30 cellular contexts compared by ENCODE assay signal in genomic region chr5:124259017-124259416, GRCh38.
"Had no signal": no experiment of that assay in that cellular context is flagged by ENCODE, and none has a peak within 500 bp of the region (broad histone marks: within the 10 kb centered on the region; RNA-seq: fewer than 3 reads in every experiment).

No MANE protein-coding gene starts in this region.

- H3K36me3 ChIP-seq: adrenal gland, breast epithelium, SJCRH30 had no signal

- H3K27ac ChIP-seq: adrenal gland, body of pancreas, breast epithelium, KMS-11, SJCRH30, SK-N-MC had no signal

- ATAC-seq: activated CD4-positive, alpha-beta T cell treated with anti-CD3 and anti-CD28 coated beads for 36 hours; activated CD4-positive, CD25-positive, alpha-beta regulatory T cell treated with anti-CD3 and anti-CD28 coated beads, Interleukin-2, amount 50 U/mL, for 24 hours; activated naive CD4-positive, alpha-beta T cell treated with anti-CD3 and anti-CD28 coated beads, Interleukin-2, amount 50 U/mL, for 72 hours; activated T-cell treated with anti-CD3 and anti-CD28 coated beads, Interleukin-2, amount 50 U/mL, for 4 hours; body of pancreas; WTC11 had no signal

- DNase-seq: activated CD4-positive, alpha-beta memory T cell treated with anti-CD3 and anti-CD28 coated beads for 36 hours; activated CD4-positive, alpha-beta T cell treated with anti-CD3 and anti-CD28 coated beads for 36 hours; activated CD4-positive, alpha-beta T cell treated with anti-CD3 and anti-CD28 coated beads, Interleukin-2, amount 10 ng/mL, durations not matched to agents 7 days and 5 days; activated CD8-positive, alpha-beta memory T cell treated with anti-CD3 and anti-CD28 coated beads, Interleukin-2, amount 50 U/mL, for 4 hours; activated gamma-delta T cell treated with Interleukin-2 at 50 U/mL for 16 hours; activated naive CD4-positive, alpha-beta T cell treated with anti-CD3 and anti-CD28 coated beads for 36 hours; activated T-cell treated with anti-CD3 and anti-CD28 coated beads for 4 hours; activated T-cell treated with anti-CD3 and anti-CD28 coated beads, Interleukin-2, amount 50 U/mL, for 4 hours; adrenal gland; body of pancreas; NCI-H1105; NCI-H1417 treated with DMSO at 0.1 percent for 48 hours; NCI-H187 treated with DMSO at 0.1 percent for 48 hours; NCI-H2081; NCI-H226; NCI-H446 treated with DMSO at 0.1 percent for 48 hours; NCI-H524; NCI-H69; NCI-H82; SHP77; SJCRH30 had no signal

- H3K27me3 ChIP-seq: adrenal gland, body of pancreas, breast epithelium, SJCRH30 had no signal

- H3K4me3 ChIP-seq: adrenal gland, body of pancreas, breast epithelium, SJCRH30, SK-N-MC had no signal

- H3K4me1 ChIP-seq: adrenal gland, breast epithelium had no signal

- H3K27ac Mint-ChIP-seq: activated CD4-positive, alpha-beta memory T cell treated with anti-CD3 and anti-CD28 coated beads for 36 hours; activated CD4-positive, alpha-beta T cell treated with anti-CD3 and anti-CD28 coated beads for 36 hours; activated CD4-positive, alpha-beta T cell treated with anti-CD3 and anti-CD28 coated beads, Interleukin-2, amount 10 ng/mL, durations not matched to agents 7 days and 5 days; activated naive CD4-positive, alpha-beta T cell treated with anti-CD3 and anti-CD28 coated beads for 36 hours; activated naive CD4-positive, alpha-beta T cell treated with anti-CD3 and anti-CD28 coated beads, Interleukin-2, amount 50 U/mL, for 72 hours; activated T-helper 1 cell treated with anti-CD3 and anti-CD28 coated beads, Interleukin-12 subunit alpha, Interleukin-12 subunit beta, Interleukin-2, Interleukin-4 antibody, amounts not matched to agents 30 ng/mL and 10 ng/mL and 1 ng/mL, durations not matched to agents 14 hours and 24 hours and 36 hours; T-helper 1 cell treated with Interleukin-12 subunit alpha and Interleukin-12 subunit beta and Interleukin-4 antibody, amounts not matched to agents 30 μg/mL and 1 μg/mL, for 36 hours; T-helper 2 cell treated with Interferon-gamma antibody and Interleukin-4, amounts not matched to agents 5 μg/mL and 100 μg/mL, for 36 hours; WTC11 had no signal

- H3K4me1 Mint-ChIP-seq: activated CD4-positive, alpha-beta T cell treated with anti-CD3 and anti-CD28 coated beads for 36 hours; activated CD4-positive, alpha-beta T cell treated with anti-CD3 and anti-CD28 coated beads, Interleukin-2, amount 10 ng/mL, durations not matched to agents 7 days and 5 days had no signal

- H3K9me3 Mint-ChIP-seq: T-helper 1 cell treated with Interleukin-12 subunit alpha and Interleukin-12 subunit beta and Interleukin-4 antibody, amounts not matched to agents 30 μg/mL and 1 μg/mL, for 36 hours; T-helper 2 cell treated with Interferon-gamma antibody and Interleukin-4, amounts not matched to agents 5 μg/mL and 100 μg/mL, for 36 hours had no signal

- H3K9ac ChIP-seq: KMS-11 had no signal

- H3K4me3 Mint-ChIP-seq: activated CD4-positive, alpha-beta memory T cell treated with anti-CD3 and anti-CD28 coated beads for 36 hours; activated CD4-positive, alpha-beta T cell treated with anti-CD3 and anti-CD28 coated beads for 36 hours; activated CD4-positive, alpha-beta T cell treated with anti-CD3 and anti-CD28 coated beads, Interleukin-2, amount 10 ng/mL, durations not matched to agents 7 days and 5 days; activated naive CD4-positive, alpha-beta T cell treated with anti-CD3 and anti-CD28 coated beads for 36 hours; activated T-cell treated with anti-CD3 and anti-CD28 coated beads, Interleukin-2, amount 50 U/mL, for 4 hours; activated T-helper 1 cell treated with anti-CD3 and anti-CD28 coated beads, Interleukin-12 subunit alpha, Interleukin-12 subunit beta, Interleukin-2, Interleukin-4 antibody, amounts not matched to agents 30 ng/mL and 10 ng/mL and 1 ng/mL, durations not matched to agents 14 hours and 24 hours and 36 hours; T-helper 1 cell treated with Interleukin-12 subunit alpha and Interleukin-12 subunit beta and Interleukin-4 antibody, amounts not matched to agents 30 μg/mL and 1 μg/mL, for 36 hours; T-helper 2 cell treated with Interferon-gamma antibody and Interleukin-4, amounts not matched to agents 5 μg/mL and 100 μg/mL, for 36 hours; WTC11 had no signal

- H3K4me2 ChIP-seq: KMS-11 had no signal

- H3K9me3 ChIP-seq: adrenal gland, body of pancreas, breast epithelium, SJCRH30 had no signal

- H3K36me3 Mint-ChIP-seq: activated CD4-positive, alpha-beta memory T cell treated with anti-CD3 and anti-CD28 coated beads for 36 hours had no signal

- H3K27me3 Mint-ChIP-seq: activated CD4-positive, alpha-beta memory T cell treated with anti-CD3 and anti-CD28 coated beads for 36 hours; activated CD4-positive, alpha-beta T cell treated with anti-CD3 and anti-CD28 coated beads for 36 hours; activated CD4-positive, alpha-beta T cell treated with anti-CD3 and anti-CD28 coated beads, Interleukin-2, amount 10 ng/mL, durations not matched to agents 7 days and 5 days had no signal
